In the genomic region with DNA sequence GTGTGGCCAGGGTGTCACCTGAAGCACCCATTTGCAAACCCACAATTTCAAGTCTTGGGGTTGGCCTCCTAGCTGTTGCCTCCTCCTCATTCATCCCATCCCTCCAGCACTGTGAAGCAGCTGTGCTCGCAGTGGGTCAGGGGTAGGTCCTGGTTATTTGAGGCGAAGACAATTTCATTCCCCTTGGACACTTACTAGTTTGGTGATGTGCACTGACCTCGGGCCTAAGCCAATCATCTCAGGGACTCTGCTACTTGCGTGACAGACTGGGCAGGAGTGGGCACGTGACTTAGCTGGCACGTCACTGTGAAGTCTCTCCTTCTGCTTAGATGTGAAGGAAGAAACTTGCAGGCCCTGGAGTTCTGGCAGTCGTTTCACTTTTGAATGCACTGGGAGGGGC, we compare ENCODE assay signal across 13 cellular contexts.
"Had no signal": no experiment of that assay in that cellular context is flagged by ENCODE, and none has a peak within 500 bp of the region (broad histone marks: within the 10 kb centered on the region; RNA-seq: fewer than 3 reads in every experiment).

No MANE protein-coding gene starts in this region.

- H3K36me3 ChIP-seq: pancreas, SJCRH30, thyroid gland had no signal

- H3K4me3 ChIP-seq: pancreas, SJCRH30, thyroid gland had no signal

- H3K27me3 ChIP-seq: pancreas, SJCRH30, thyroid gland had no signal

- H3K9me3 ChIP-seq: pancreas, SJCRH30, thyroid gland had no signal

- H3K27ac Mint-ChIP-seq: activated naive CD4-positive, alpha-beta T cell treated with anti-CD3 and anti-CD28 coated beads, Interleukin-2, amount 50 U/mL, for 24 hours; activated T-helper 2 cell treated with anti-CD3 and anti-CD28 coated beads, Interferon-gamma antibody, Interleukin-2, Interleukin-4, amounts not matched to agents 10 μg/mL and 5 μg/mL and 100 μg/mL, durations not matched to agents 14 hours and 24 hours and 36 hours; dendritic cell treated with granulocyte-macrophage colony-stimulating factor and Interleukin-4, amounts not matched to agents 40 ng/mL and 50 ng/mL, for 4 days; immature natural killer cell had no signal

- H3K9me3 Mint-ChIP-seq: activated naive CD4-positive, alpha-beta T cell treated with anti-CD3 and anti-CD28 coated beads, Interleukin-2, amount 50 U/mL, for 24 hours; activated T-helper 2 cell treated with anti-CD3 and anti-CD28 coated beads, Interferon-gamma antibody, Interleukin-2, Interleukin-4, amounts not matched to agents 10 μg/mL and 5 μg/mL and 100 μg/mL, durations not matched to agents 14 hours and 24 hours and 36 hours; dendritic cell treated with granulocyte-macrophage colony-stimulating factor and Interleukin-4, amounts not matched to agents 40 ng/mL and 50 ng/mL, for 4 days; immature natural killer cell; neural crest cell had no signal

- DNase-seq: activated CD4-positive, alpha-beta T cell treated with anti-CD3 and anti-CD28 coated beads, Interleukin-2, amount 50 U/mL, for 4 hours; glutamatergic neuron; immature natural killer cell; left colon; mesenchymal stem cell; stimulated activated CD4-positive, alpha-beta T cell treated with anti-CD3 and anti-CD28 coated beads, Interleukin-4, amount 100 ng/mL, for 24 hours; thyroid gland had no signal

- H3K27ac ChIP-seq: SJCRH30, thyroid gland had no signal

- ATAC-seq: left colon had no signal

- H3K27me3 Mint-ChIP-seq: activated naive CD4-positive, alpha-beta T cell treated with anti-CD3 and anti-CD28 coated beads, Interleukin-2, amount 50 U/mL, for 24 hours; dendritic cell treated with granulocyte-macrophage colony-stimulating factor and Interleukin-4, amounts not matched to agents 40 ng/mL and 50 ng/mL, for 4 days had no signal

- H3K36me3 Mint-ChIP-seq: activated naive CD4-positive, alpha-beta T cell treated with anti-CD3 and anti-CD28 coated beads, Interleukin-2, amount 50 U/mL, for 24 hours; immature natural killer cell had no signal

- H3K4me3 Mint-ChIP-seq: activated naive CD4-positive, alpha-beta T cell treated with anti-CD3 and anti-CD28 coated beads, Interleukin-2, amount 50 U/mL, for 24 hours; dendritic cell treated with granulocyte-macrophage colony-stimulating factor and Interleukin-4, amounts not matched to agents 40 ng/mL and 50 ng/mL, for 4 days; immature natural killer cell had no signal
